Comparison of ENCODE assay signal across 8 cellular contexts in the genomic region with DNA sequence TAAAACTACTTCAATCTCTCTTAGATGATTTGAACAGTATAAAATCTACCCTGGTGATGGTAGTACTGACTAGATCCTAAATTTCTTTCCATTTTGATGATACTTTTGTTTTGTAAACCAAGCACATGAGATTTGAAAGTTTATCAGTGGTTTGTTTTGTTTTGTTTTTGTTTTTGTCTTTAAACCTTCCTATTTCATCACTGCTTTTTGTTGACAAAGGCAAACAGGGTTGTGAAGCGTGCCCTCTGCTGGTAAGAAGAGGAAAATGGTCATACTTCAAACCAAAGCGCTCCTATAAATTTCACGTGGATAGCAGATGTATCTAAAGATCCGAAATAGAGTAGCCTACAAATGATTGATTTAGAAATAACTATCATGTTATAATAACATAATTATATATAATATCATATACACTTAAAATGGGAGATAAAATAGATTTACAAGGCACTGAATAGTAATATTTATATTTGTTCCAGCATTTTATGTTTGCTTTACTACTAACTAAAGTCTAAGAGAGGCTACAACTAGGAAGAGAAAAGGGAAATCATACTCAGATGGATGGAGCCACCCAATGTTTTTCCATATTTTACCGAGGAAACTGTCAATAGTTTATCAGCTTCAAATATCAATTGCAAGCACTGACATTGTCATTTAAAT.
DNase-seq lines count a peak whose midpoint lies in the region; ATAC-seq, FAIRE-seq and TF ChIP-seq lines count a peak whose summit lies in the region.

No MANE protein-coding gene starts in this region.

- H3K4me1 ChIP-seq in Caco-2 (0 out of 2 replicates have a peak, but pooled peaks cover 4% of the 10 kb centered on the region), parathyroid adenoma (no peaks in the 10 kb centered on the region)

- intact Hi-C loops in Caco-2 (cut with micrococcal nuclease; ENCODE audit: unreplicated experiment), result loop anchor here (1.0 kb wide), 1 partner anchor 186 kb away; a partner anchor contains a TSS

- TF ChIP-seq CTCF in Caco-2 (IDR thresholded peaks at IDR 0.05; ENCODE audit: insufficient read depth in 1 of 2, low read depth in 1 of 2, low read length in 1 of 2, severe bottlenecking in 1 of 2, unreplicated experiment in 1 of 2) (peak; percentile 64 to 76), parathyroid adenoma (IDR thresholded peaks at IDR 0.05) (peak; percentile 59)

- no peaks in the 10 kb centered on the region for H3K9me3 Mint-ChIP-seq in Caco-2 (ENCODE audit: unreplicated experiment)

- ATAC-seq in HG03378 (IDR thresholded peaks at IDR 0.05; ENCODE audit: unreplicated experiment), result peak; percentile 76
- no peak for ATAC-seq in GM19452 (IDR thresholded peaks at IDR 0.05; ENCODE audit: unreplicated experiment)

- H2AFZ ChIP-seq in parathyroid adenoma, result no peak overlapping the region

- peak; percentile 62 for FAIRE-seq in GM18507 (lab: Jason Lieb, UNC)

- CTCF ChIA-PET in Caco-2 (lab: Charles Lee), result no interaction called here

- H3K4me1 Mint-ChIP-seq in Caco-2 (ENCODE audit: low read depth, unreplicated experiment), result no peaks in the 10 kb centered on the region

- H3K79me2 ChIP-seq in parathyroid adenoma, result no peaks in the 10 kb centered on the region

- DNase-seq in Caco-2 (peak in 1 of 2 experiments; percentile 37), GM18507 (ENCODE audit: extremely low spot score, insufficient read length, low read depth) (peak; percentile 1), RPMI8226 (peak; percentile 33), erythroblast (lab: John Stamatoyannopoulos, UW) (peak; percentile 45 to 68), NCI-H2227 treated with DMSO at 0.1 percent for 48 hours (lab: John Stamatoyannopoulos, UW) (no peak)

- TF ChIP-seq POLR2A in erythroblast (IDR thresholded peaks at IDR 0.05; ENCODE audit: low read length), result no peak

- no peak overlapping the region for H3K27ac ChIP-seq in parathyroid adenoma

- peaks cover 5% of the 10 kb centered on the region for H3K27me3 Mint-ChIP-seq in Caco-2 (ENCODE audit: insufficient read depth, unreplicated experiment)

- no peak overlapping the region for H3K4me3 Mint-ChIP-seq in Caco-2 (ENCODE audit: unreplicated experiment)

- BruUV-seq in Caco-2 (replicated peaks; lab: Mats Ljungman, UMichigan), result no TSS peak

- H3K9me3 ChIP-seq in Caco-2, result no peaks in the 10 kb centered on the region
- no peaks in the 10 kb centered on the region for H3K9me3 ChIP-seq in parathyroid adenoma (ENCODE audit: control insufficient read depth, low read length)

- H3K4me3 ChIP-seq in Caco-2 (ENCODE audit: low read depth, low read length) (no peak overlapping the region), parathyroid adenoma (ENCODE audit: low read depth, low read length) (no peak overlapping the region)

- POLR2A ChIA-PET in Caco-2 (lab: Charles Lee), result no interaction called here

- H3K27me3 ChIP-seq in Caco-2 (replicated peaks; ENCODE audit: control insufficient read depth, insufficient read depth, low read length), result no peaks in the 10 kb centered on the region
- no peaks in the 10 kb centered on the region for H3K27me3 ChIP-seq in parathyroid adenoma (ENCODE audit: control insufficient read depth, insufficient read depth, low read length)

- no peak overlapping the region for H3K9ac ChIP-seq in parathyroid adenoma

- H3K36me3 ChIP-seq in Caco-2 (ENCODE audit: control insufficient read depth, insufficient read depth, low read length), result no peaks in the 10 kb centered on the region
- H3K36me3 ChIP-seq in parathyroid adenoma (ENCODE audit: control insufficient read depth, insufficient read depth, low read length), result no peaks in the 10 kb centered on the region

- H3K27ac Mint-ChIP-seq in Caco-2 (ENCODE audit: unreplicated experiment), result no peak overlapping the region

- no peak overlapping the region for H3K4me2 ChIP-seq in parathyroid adenoma (ENCODE audit: low read length)

- H3K36me3 Mint-ChIP-seq in Caco-2 (ENCODE audit: insufficient read depth, unreplicated experiment), result no peaks in the 10 kb centered on the region
